1 cellular context compared by ENCODE assay signal in the genomic region with DNA sequence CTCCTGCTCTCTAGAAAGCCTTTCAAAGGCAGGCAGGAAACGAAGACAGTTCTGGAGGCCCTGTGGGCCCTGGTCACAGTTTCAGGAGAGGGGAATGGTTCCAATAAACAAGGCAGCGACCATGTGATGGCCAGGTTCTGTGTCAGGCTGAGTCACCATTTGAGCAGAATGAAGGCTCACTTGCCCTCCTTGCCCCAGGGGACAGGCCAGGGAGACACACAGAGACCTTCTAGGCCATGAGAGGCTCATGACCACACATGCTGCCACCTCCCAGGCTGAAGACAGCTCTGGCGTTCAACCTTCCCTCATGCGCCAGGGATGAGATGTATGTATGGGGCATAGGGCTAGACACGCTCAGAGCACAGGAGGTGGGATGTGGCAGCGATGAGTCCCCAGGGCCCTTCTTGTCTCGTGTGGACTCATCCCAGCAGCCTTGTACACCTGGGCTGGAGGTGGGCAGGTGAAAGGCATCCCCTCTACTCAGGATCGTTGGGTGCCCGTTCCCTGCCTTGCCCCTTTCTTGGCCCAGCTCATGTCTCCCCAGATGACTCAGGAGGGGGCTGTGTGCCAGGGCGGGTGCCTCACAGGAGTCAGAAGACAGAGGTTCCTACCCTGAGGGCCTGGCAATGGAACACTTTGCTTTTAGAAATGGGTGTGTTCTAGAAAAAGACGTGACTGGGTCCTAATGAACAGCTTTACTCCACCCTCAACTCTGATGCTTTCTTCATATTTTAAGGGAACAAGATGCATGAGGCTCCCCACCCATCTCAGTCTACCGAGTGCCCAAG.
A peak's percentile ranks its signal among the peaks of the same experiment; 100 is the strongest.
TF ChIP-seq lines count a peak whose summit lies in the region.

No MANE protein-coding gene starts in this region.

TF ChIP-seq in K562, 482 proteins besides CTCF, POLR2A, EP300 and RAD21:
- TF ChIP-seq ZNF174 (CRISPR knock-in tag; IDR thresholded peaks at IDR 0.05) (no peak), MAFF (IDR thresholded peaks at IDR 0.05; ENCODE audit: low read length) (no peak), FOXK1 (CRISPR knock-in tag; IDR thresholded peaks at IDR 0.05; ENCODE audit: borderline replicate concordance) (no peak), RBM25 (IDR thresholded peaks at IDR 0.05; ENCODE audit: low read depth, low read length, severe bottlenecking) (peak; percentile 69)
